3 cellular contexts compared by ENCODE assay signal in genomic region chrX:153125696-153126095, GRCh38. TPM values are rescaled to one million over a fixed set of nuclear protein-coding genes. Genes with fewer than 3 reads are reported as not detected.
"Had no signal": no experiment of that assay in that cellular context is flagged by ENCODE, and none has a peak within 500 bp of the region (broad histone marks: within the 10 kb centered on the region; RNA-seq: fewer than 3 reads in every experiment).

No MANE protein-coding gene starts in this region.

RNA-seq across cellular contexts. Expression of gene MAGEA1, which starts 53.4 kb away (rescaled TPM):
- total RNA-seq: LHCN-M2, MCF 10A had no signal

RNA-seq across cellular contexts. Expression of gene PNMA6A, which starts 53.4 kb away (rescaled TPM):
- total RNA-seq: LHCN-M2, M059J, MCF 10A had no signal
